ENCODE assay signal across 21 cellular contexts in the genomic region with DNA sequence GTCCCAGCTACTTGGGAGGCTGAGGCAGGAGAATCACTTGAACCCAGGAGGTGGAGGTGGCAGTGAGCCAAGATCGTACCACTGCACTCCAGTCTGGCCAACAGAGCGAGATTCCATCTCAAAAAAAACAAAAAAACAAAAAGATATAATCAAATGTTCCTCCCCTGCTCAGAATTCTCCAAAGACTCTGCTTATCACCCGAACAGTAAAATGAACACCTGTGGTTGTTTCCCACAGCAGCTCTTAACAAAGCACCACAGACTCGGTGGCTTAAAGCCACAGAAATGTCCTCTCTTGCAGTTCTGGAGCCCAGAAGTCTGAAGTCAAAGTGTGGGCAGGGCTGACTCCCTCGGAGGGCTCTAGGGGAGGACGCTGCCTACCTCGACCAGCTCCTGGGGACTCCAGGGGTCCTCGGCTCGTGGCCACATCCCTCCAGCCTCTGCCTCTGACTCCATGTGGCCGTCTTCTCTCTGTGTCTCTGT. TPM values are rescaled to one million over a fixed set of nuclear protein-coding genes. Genes with fewer than 3 reads are reported as not detected.
DNase-seq lines count a peak whose midpoint lies in the region; ATAC-seq and TF ChIP-seq lines count a peak whose summit lies in the region.
"Had no signal": no experiment of that assay in that cellular context is flagged by ENCODE, and none has a peak within 500 bp of the region (broad histone marks: within the 10 kb centered on the region; RNA-seq: fewer than 3 reads in every experiment).

No MANE protein-coding gene starts in this region.

- intact Hi-C loops in gastrocnemius medialis (cut with DNase I; ENCODE audit: low total_unique reads), result no loop called here

- no peaks in the 10 kb centered on the region for H3K36me3 Mint-ChIP-seq in activated naive CD4-positive, alpha-beta T cell treated with anti-CD3 and anti-CD28 coated beads, Interleukin-2, amount 50 U/mL, for 24 hours
- H3K36me3 Mint-ChIP-seq in activated naive CD8-positive, alpha-beta T cell treated with anti-CD3 and anti-CD28 coated beads, Interleukin-2, amount 50 U/mL, for 24 hours (ENCODE audit: low read depth), result no peaks in the 10 kb centered on the region

- H3K27ac Mint-ChIP-seq in activated naive CD4-positive, alpha-beta T cell treated with anti-CD3 and anti-CD28 coated beads, Interleukin-2, amount 50 U/mL, for 24 hours, result no peak overlapping the region
- peak overlapping the region; percentile 70 for H3K27ac Mint-ChIP-seq in activated naive CD8-positive, alpha-beta T cell treated with anti-CD3 and anti-CD28 coated beads, Interleukin-2, amount 50 U/mL, for 24 hours

- peaks cover 42% of the 10 kb centered on the region for H3K4me1 Mint-ChIP-seq in activated naive CD4-positive, alpha-beta T cell treated with anti-CD3 and anti-CD28 coated beads, Interleukin-2, amount 50 U/mL, for 24 hours
- peaks cover 50% of the 10 kb centered on the region for H3K4me1 Mint-ChIP-seq in activated naive CD8-positive, alpha-beta T cell treated with anti-CD3 and anti-CD28 coated beads, Interleukin-2, amount 50 U/mL, for 24 hours

- no peak for TF ChIP-seq CTCF in gastrocnemius medialis (IDR thresholded peaks at IDR 0.05 in 4 of 5, conservative IDR thresholded peaks at IDR 0.05 in 1 of 5)

- H3K27ac ChIP-seq in gastrocnemius medialis, result peak overlapping the region; percentile 62 to 79 (median 70)
- H3K27ac ChIP-seq: upper lobe of left lung had no signal

- no peaks in the 10 kb centered on the region for H3K36me3 ChIP-seq in gastrocnemius medialis
- H3K36me3 ChIP-seq: upper lobe of left lung had no signal

- no peak for DNase-seq in activated naive CD4-positive, alpha-beta T cell treated with Interleukin-2 at 50 U/mL for 16 hours
- DNase-seq in NAMALWA (ENCODE audit: low spot score), result peak; percentile 89
- DNase-seq in activated naive CD8-positive, alpha-beta T cell treated with anti-CD3 and anti-CD28 coated beads, Interleukin-2, amount 50 U/mL, for 24 hours, result no peak
- DNase-seq in gastrocnemius medialis, result no peak
- DNase-seq in NOMO-1 (lab: John Stamatoyannopoulos, UW; ENCODE audit: unreplicated experiment in 2 of 2), result no peak
- DNase-seq in NCI-H128 (lab: John Stamatoyannopoulos, UW; ENCODE audit: unreplicated experiment), result no peak
- DNase-seq: activated CD8-positive, alpha-beta memory T cell treated with anti-CD3 and anti-CD28 coated beads, Interleukin-2, amount 50 U/mL, for 4 hours; amniotic stem cell; DMS79; foreskin melanocyte; KG1; left ventricle myocardium superior; NCI-H1694; NCI-H510A; stimulated activated CD4-positive, alpha-beta T cell treated with anti-CD3 and anti-CD28 coated beads, Interleukin-2, amount 100 ng/mL, for 48 hours; stimulated activated CD8-positive, alpha-beta memory T cell treated with anti-CD3 and anti-CD28 coated beads, Interleukin-4, amount 100 ng/mL, for 48 hours; upper lobe of left lung had no signal

- H3K4me3 Mint-ChIP-seq in activated naive CD4-positive, alpha-beta T cell treated with anti-CD3 and anti-CD28 coated beads, Interleukin-2, amount 50 U/mL, for 24 hours, result peak overlapping the region; percentile 42
- H3K4me3 Mint-ChIP-seq in activated naive CD8-positive, alpha-beta T cell treated with anti-CD3 and anti-CD28 coated beads, Interleukin-2, amount 50 U/mL, for 24 hours, result no peak overlapping the region

- no peak for ATAC-seq in activated naive CD8-positive, alpha-beta T cell treated with anti-CD3 and anti-CD28 coated beads, Interleukin-2, amount 50 U/mL, for 24 hours
- ATAC-seq in gastrocnemius medialis, result no peak
- ATAC-seq in HG03175 (IDR thresholded peaks at IDR 0.05; ENCODE audit: unreplicated experiment), result no peak
- ATAC-seq: left ventricle myocardium superior, right cardiac atrium had no signal

- no peaks in the 10 kb centered on the region for H3K9me3 Mint-ChIP-seq in activated naive CD4-positive, alpha-beta T cell treated with anti-CD3 and anti-CD28 coated beads, Interleukin-2, amount 50 U/mL, for 24 hours
- H3K9me3 Mint-ChIP-seq in activated naive CD8-positive, alpha-beta T cell treated with anti-CD3 and anti-CD28 coated beads, Interleukin-2, amount 50 U/mL, for 24 hours, result no peaks in the 10 kb centered on the region

- no peaks in the 10 kb centered on the region for H3K27me3 ChIP-seq in gastrocnemius medialis
- H3K27me3 ChIP-seq: upper lobe of left lung had no signal

- no peaks in the 10 kb centered on the region for H3K27me3 Mint-ChIP-seq in activated naive CD4-positive, alpha-beta T cell treated with anti-CD3 and anti-CD28 coated beads, Interleukin-2, amount 50 U/mL, for 24 hours
- H3K27me3 Mint-ChIP-seq in activated naive CD8-positive, alpha-beta T cell treated with anti-CD3 and anti-CD28 coated beads, Interleukin-2, amount 50 U/mL, for 24 hours, result peaks cover 2% of the 10 kb centered on the region

- no peak for TF ChIP-seq POLR2A in gastrocnemius medialis (IDR thresholded peaks at IDR 0.05)

- in situ Hi-C loops in gastrocnemius medialis (cut with MboI; ENCODE audit: low sequenced_read_pairs in 4 of 4), result no loop called here

- peaks cover 10 to 11% of the 10 kb centered on the region in 2 donors for H3K4me1 ChIP-seq in gastrocnemius medialis

- no peak overlapping the region for H3K4me3 ChIP-seq in gastrocnemius medialis
- H3K4me3 ChIP-seq: upper lobe of left lung had no signal

- H3K9me3 ChIP-seq in gastrocnemius medialis, result no peaks in the 10 kb centered on the region
- H3K9me3 ChIP-seq: upper lobe of left lung had no signal

RNA-seq across cellular contexts. Expression of a gene that starts 4.1 kb away (rescaled TPM):
- total RNA-seq in gastrocnemius medialis, result 100 to 1,000 TPM in 1 of 4 donors, 10 to 100 TPM in 3; 44.3 to 108 (median 78.8) TPM

RNA-seq across cellular contexts. Expression of a gene that starts 22.2 kb away (rescaled TPM):
- 100 to 1,000 TPM in 1 of 4 donors, 10 to 100 TPM in 3; 33.5 to 112 (median 75.3) TPM for total RNA-seq in gastrocnemius medialis

RNA-seq across cellular contexts. Expression of a gene that starts 47.7 kb away (rescaled TPM):
- 1 to 10 TPM in 3 of 4 donors, under 1 TPM in 1; 0.55 to 3.3 (median 1.3) TPM for total RNA-seq in gastrocnemius medialis
- total RNA-seq: endothelial cell of umbilical vein had no signal

RNA-seq across cellular contexts. Expression of a gene that starts 49.0 kb away (rescaled TPM):
- total RNA-seq in gastrocnemius medialis, result 1 to 10 TPM; 1.6 to 4.8 (median 2.4) TPM
